ENCODE assay signal across 16 cellular contexts in the genomic region with DNA sequence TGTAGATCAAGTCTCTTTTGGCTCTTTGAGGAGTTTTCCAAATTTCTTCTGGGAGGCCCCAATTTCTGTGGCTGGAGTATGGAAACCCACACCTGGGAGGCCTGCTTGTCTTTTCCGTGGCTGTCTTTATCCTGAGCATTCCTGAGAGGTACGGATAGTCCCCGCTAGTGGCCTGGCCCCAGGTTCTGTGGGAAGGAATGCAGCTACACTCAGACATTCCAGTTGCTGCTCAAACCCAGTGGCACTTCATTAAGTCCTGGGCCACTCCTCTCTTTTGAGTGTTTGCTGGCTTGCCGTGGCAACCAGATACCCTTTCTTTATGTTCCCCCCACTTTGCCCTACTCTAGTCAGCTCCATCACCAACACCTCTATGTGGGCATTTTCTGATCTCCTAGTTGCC.
DNase-seq lines count a peak whose midpoint lies in the region; ATAC-seq and TF ChIP-seq lines count a peak whose summit lies in the region.
"Had no signal": no experiment of that assay in that cellular context is flagged by ENCODE, and none has a peak within 500 bp of the region (broad histone marks: within the 10 kb centered on the region; RNA-seq: fewer than 3 reads in every experiment).

No MANE protein-coding gene starts in this region.

- H3K4me3 ChIP-seq in heart right ventricle = no peak overlapping the region
- H3K4me3 ChIP-seq in lower lobe of right lung = no peak overlapping the region
- no peak overlapping the region for H3K4me3 ChIP-seq in upper lobe of right lung
- H3K4me3 ChIP-seq: BLaER1, GM23248 had no signal

- H3K9me3 Mint-ChIP-seq in WTC11 = no peaks in the 10 kb centered on the region
- H3K9me3 Mint-ChIP-seq in activated naive CD8-positive, alpha-beta T cell treated with anti-CD3 and anti-CD28 coated beads for 36 hours = no peaks in the 10 kb centered on the region

- H3K27me3 ChIP-seq in heart right ventricle = no peaks in the 10 kb centered on the region
- H3K27me3 ChIP-seq in lower lobe of right lung (ENCODE audit: low read depth) = no peaks in the 10 kb centered on the region
- no peaks in the 10 kb centered on the region for H3K27me3 ChIP-seq in upper lobe of right lung
- no peaks in the 10 kb centered on the region for H3K27me3 ChIP-seq in foreskin keratinocyte
- H3K27me3 ChIP-seq: BLaER1 had no signal

- no peaks in the 10 kb centered on the region for H3K36me3 Mint-ChIP-seq in WTC11
- no peaks in the 10 kb centered on the region for H3K36me3 Mint-ChIP-seq in activated naive CD8-positive, alpha-beta T cell treated with anti-CD3 and anti-CD28 coated beads for 36 hours
- H3K36me3 Mint-ChIP-seq: CD14-positive monocyte; CD4-positive, alpha-beta memory T cell had no signal

- POLR2A ChIA-PET in WTC11 (lab: Charles Lee) = no interaction called here

- 68 to 70% methylated on average over 4 of the region's 4 CpGs for WGBS in heart right ventricle, 2 donors

- H3K4me1 ChIP-seq in heart right ventricle = peaks cover 0 to 15% (median 0%) of the 10 kb centered on the region in 9 donors
- no peaks in the 10 kb centered on the region for H3K4me1 ChIP-seq in lower lobe of right lung
- no peaks in the 10 kb centered on the region for H3K4me1 ChIP-seq in upper lobe of right lung
- H3K4me1 ChIP-seq in foreskin keratinocyte = peaks cover 11% of the 10 kb centered on the region
- H3K4me1 ChIP-seq: BLaER1 had no signal

- H3K27ac Mint-ChIP-seq in WTC11 = no peak overlapping the region
- no peak overlapping the region for H3K27ac Mint-ChIP-seq in activated naive CD8-positive, alpha-beta T cell treated with anti-CD3 and anti-CD28 coated beads for 36 hours
- H3K27ac Mint-ChIP-seq: CD14-positive monocyte; CD4-positive, alpha-beta memory T cell had no signal

- H3K9me3 ChIP-seq in heart right ventricle = no peaks in the 10 kb centered on the region
- H3K9me3 ChIP-seq in lower lobe of right lung = no peaks in the 10 kb centered on the region
- H3K9me3 ChIP-seq in upper lobe of right lung = no peaks in the 10 kb centered on the region
- H3K9me3 ChIP-seq: BLaER1 had no signal

- H3K4me1 Mint-ChIP-seq in WTC11 = no peaks in the 10 kb centered on the region
- H3K4me1 Mint-ChIP-seq in activated naive CD8-positive, alpha-beta T cell treated with anti-CD3 and anti-CD28 coated beads for 36 hours = no peaks in the 10 kb centered on the region
- H3K4me1 Mint-ChIP-seq: CD14-positive monocyte; CD4-positive, alpha-beta memory T cell had no signal

- intact Hi-C loops in Right ventricle myocardium inferior (cut with DNase I) = no loop called here
- intact Hi-C loops in heart right ventricle (cut with DNase I) = no loop called here
- intact Hi-C loops in lower lobe of right lung (cut with DNase I) = no loop called here
- intact Hi-C loops in upper lobe of right lung (cut with DNase I) = no loop called here

- H3K36me3 ChIP-seq in heart right ventricle = no peaks in the 10 kb centered on the region
- H3K36me3 ChIP-seq in lower lobe of right lung = no peaks in the 10 kb centered on the region
- no peaks in the 10 kb centered on the region for H3K36me3 ChIP-seq in upper lobe of right lung
- H3K36me3 ChIP-seq: BLaER1 had no signal

- H3K4me3 Mint-ChIP-seq in WTC11 = no peak overlapping the region
- H3K4me3 Mint-ChIP-seq in activated naive CD8-positive, alpha-beta T cell treated with anti-CD3 and anti-CD28 coated beads for 36 hours = no peak overlapping the region
- H3K4me3 Mint-ChIP-seq: CD14-positive monocyte; CD4-positive, alpha-beta memory T cell had no signal

- ATAC-seq in Right ventricle myocardium inferior (peak; percentile 4), heart right ventricle (no peak), WTC11 (peak; percentile 47; the same call in 1 of the 2 replicates), lower lobe of right lung (peak; percentile 40 to 75), upper lobe of right lung (peak; percentile 71), foreskin keratinocyte (no peak)

- H3K27me3 Mint-ChIP-seq in WTC11 (ENCODE audit: low read depth) = no peaks in the 10 kb centered on the region; the same call in 1 of the 2 replicates
- no peaks in the 10 kb centered on the region for H3K27me3 Mint-ChIP-seq in activated naive CD8-positive, alpha-beta T cell treated with anti-CD3 and anti-CD28 coated beads for 36 hours
- H3K27me3 Mint-ChIP-seq: CD4-positive, alpha-beta memory T cell had no signal

- H3K27ac ChIP-seq in heart right ventricle = peak overlapping the region in 1 of 10 donors; percentile 15
- H3K27ac ChIP-seq in lower lobe of right lung = no peak overlapping the region
- H3K27ac ChIP-seq in upper lobe of right lung = no peak overlapping the region
- no peak overlapping the region for H3K27ac ChIP-seq in foreskin keratinocyte
- H3K27ac ChIP-seq: BLaER1, GM23248 had no signal

- CTCF ChIA-PET in WTC11 (lab: Charles Lee) = no interaction called here

- TF ChIP-seq CTCF in heart right ventricle (IDR thresholded peaks at IDR 0.05) = no peak
- no peak for TF ChIP-seq CTCF in WTC11 (IDR thresholded peaks at IDR 0.05)
- no peak for TF ChIP-seq CTCF in lower lobe of right lung (IDR thresholded peaks at IDR 0.05)
- TF ChIP-seq CTCF in upper lobe of right lung (IDR thresholded peaks at IDR 0.05) = no peak
- TF ChIP-seq CTCF in foreskin keratinocyte (conservative IDR thresholded peaks at IDR 0.05) = no peak

- no peak for DNase-seq in Right ventricle myocardium inferior (ENCODE audit: missing footprints)
- no peak for DNase-seq in heart right ventricle
- no peak for DNase-seq in WTC11 (ENCODE audit: low spot score)
- DNase-seq in lower lobe of right lung = no peak
- DNase-seq in upper lobe of right lung = no peak
- no peak for DNase-seq in stimulated activated CD4-positive, alpha-beta T cell treated with anti-CD3 and anti-CD28 coated beads, Interleukin-1b, Interleukin-23, amount 100 ng/mL, for 48 hours
- no peak for DNase-seq in activated naive CD8-positive, alpha-beta T cell treated with anti-CD3 and anti-CD28 coated beads for 36 hours
- DNase-seq in foreskin keratinocyte = no peak
- DNase-seq: 8988T; CD4-positive, alpha-beta memory T cell; GDM1; GM23248; HCEC 1CT; IMR-90 had no signal

TF ChIP-seq in WTC11, 78 proteins besides CTCF, POLR2A, EP300 and RAD21:
- TF ChIP-seq RORB (CRISPR knock-in tag; IDR thresholded peaks at IDR 0.05) = no peak
- no peak for TF ChIP-seq USF2 (CRISPR knock-in tag; IDR thresholded peaks at IDR 0.05)
- no peak for TF ChIP-seq ZNF671 (CRISPR knock-in tag; IDR thresholded peaks at IDR 0.05)
- no peak for TF ChIP-seq SMAD3 (CRISPR knock-in tag; IDR thresholded peaks at IDR 0.05; ENCODE audit: borderline replicate concordance)
- TF ChIP-seq ELF4 (CRISPR knock-in tag; IDR thresholded peaks at IDR 0.05; ENCODE audit: low read depth) = no peak
- TF ChIP-seq, protein P1, sequence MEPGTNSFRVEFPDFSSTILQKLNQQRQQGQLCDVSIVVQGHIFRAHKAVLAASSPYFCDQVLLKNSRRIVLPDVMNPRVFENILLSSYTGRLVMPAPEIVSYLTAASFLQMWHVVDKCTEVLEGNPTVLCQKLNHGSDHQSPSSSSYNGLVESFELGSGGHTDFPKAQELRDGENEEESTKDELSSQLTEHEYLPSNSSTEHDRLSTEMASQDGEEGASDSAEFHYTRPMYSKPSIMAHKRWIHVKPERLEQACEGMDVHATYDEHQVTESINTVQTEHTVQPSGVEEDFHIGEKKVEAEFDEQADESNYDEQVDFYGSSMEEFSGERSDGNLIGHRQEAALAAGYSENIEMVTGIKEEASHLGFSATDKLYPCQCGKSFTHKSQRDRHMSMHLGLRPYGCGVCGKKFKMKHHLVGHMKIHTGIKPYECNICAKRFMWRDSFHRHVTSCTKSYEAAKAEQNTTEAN (CRISPR knock-in tag; IDR thresholded peaks at IDR 0.05) = no peak
- TF ChIP-seq AFF4 (CRISPR knock-in tag; IDR thresholded peaks at IDR 0.05; ENCODE audit: borderline replicate concordance) = no peak

Comparison
In these comparisons a context has a peak if more than half of its experiments do, and no peak if none do; other contexts are left out.
1. ATAC-seq: peak in Right ventricle myocardium inferior (single experiment), WTC11 (single experiment), lower lobe of right lung (2 of 2) and upper lobe of right lung (single experiment); none in heart right ventricle (0 of 8) and foreskin keratinocyte (single experiment).